In the genomic region with DNA sequence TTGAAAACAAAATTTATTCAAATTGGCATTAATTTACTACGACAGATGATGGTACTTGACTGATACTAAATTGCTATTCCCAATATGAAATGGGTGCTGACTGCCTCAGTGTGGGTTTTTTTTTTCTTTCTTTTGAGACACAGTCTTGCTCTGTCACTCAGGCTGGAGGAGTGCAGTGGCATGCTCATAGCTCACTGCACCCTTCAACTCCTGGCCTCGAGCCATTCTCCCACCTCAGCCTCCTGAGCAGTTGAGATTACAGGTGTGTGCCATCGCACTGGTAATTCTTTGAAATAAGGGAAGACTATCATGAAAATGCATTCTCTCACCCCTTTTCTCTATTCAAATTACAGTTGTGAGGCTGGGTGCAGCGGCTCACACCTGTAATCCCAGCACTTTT, we compare ENCODE assay signal across 26 cellular contexts.
"Had no signal": no experiment of that assay in that cellular context is flagged by ENCODE, and none has a peak within 500 bp of the region (broad histone marks: within the 10 kb centered on the region; RNA-seq: fewer than 3 reads in every experiment).

No MANE protein-coding gene starts in this region.

- H3K4me3 ChIP-seq: stomach, suprapubic skin, testis, thoracic aorta, tibial artery, tibial nerve, transverse colon, upper lobe of left lung, upper lobe of right lung, uterus, vagina had no signal

- H3K36me3 Mint-ChIP-seq: stimulated activated effector memory CD8-positive, alpha-beta T cell treated with anti-CD3 and anti-CD28 coated beads, Interleukin-12 subunit alpha, Interleukin-12 subunit beta, amount 100 ng/mL, for 72 hours had no signal

- H3K27ac Mint-ChIP-seq: stimulated activated effector memory CD8-positive, alpha-beta T cell treated with anti-CD3 and anti-CD28 coated beads, Interleukin-12 subunit alpha, Interleukin-12 subunit beta, amount 100 ng/mL, for 72 hours; stimulated activated memory B cell treated with anti-CD40 and anti-IgM and Interleukin-4, amounts not matched to agents 10 μg/mL and 1 μg/mL and 100 μg/mL, for 72 hours; stimulated activated naive B cell treated with anti-CD40 and anti-IgM and Interleukin-4, amounts not matched to agents 10 μg/mL and 1 μg/mL and 100 μg/mL, for 72 hours; stimulated activated naive CD8-positive, alpha-beta T cell treated with anti-CD3 and anti-CD28 coated beads, Interleukin-15, Interleukin-2, amounts not matched to agents 100 ng/mL and 50 ng/mL, for 24 hours; type B pancreatic cell had no signal

- H3K36me3 ChIP-seq: stomach, suprapubic skin, thoracic aorta, tibial artery, tibial nerve, transverse colon, upper lobe of left lung, upper lobe of right lung, uterus, vagina had no signal

- H3K27me3 ChIP-seq: stomach, suprapubic skin, testis, tibial artery, tibial nerve, transverse colon, upper lobe of left lung, upper lobe of right lung, uterus, vagina had no signal

- H3K9me3 ChIP-seq: stomach, suprapubic skin, testis, thoracic aorta, tibial artery, tibial nerve, transverse colon, upper lobe of left lung, upper lobe of right lung, uterus, vagina had no signal

- H3K9me3 Mint-ChIP-seq: stimulated activated effector memory CD8-positive, alpha-beta T cell treated with anti-CD3 and anti-CD28 coated beads, Interleukin-12 subunit alpha, Interleukin-12 subunit beta, amount 100 ng/mL, for 72 hours; stimulated activated naive B cell treated with anti-CD40 and anti-IgM and Interleukin-4, amounts not matched to agents 10 μg/mL and 1 μg/mL and 100 μg/mL, for 72 hours had no signal

- H3K27me3 Mint-ChIP-seq: stimulated activated memory B cell treated with anti-CD40 and anti-IgM and Interleukin-4, amounts not matched to agents 10 μg/mL and 1 μg/mL and 100 μg/mL, for 72 hours; stimulated activated naive B cell treated with anti-CD40 and anti-IgM and Interleukin-4, amounts not matched to agents 10 μg/mL and 1 μg/mL and 100 μg/mL, for 72 hours; stimulated activated naive CD8-positive, alpha-beta T cell treated with anti-CD3 and anti-CD28 coated beads, Interleukin-15, amount 100 ng/mL, for 72 hours; stimulated activated naive CD8-positive, alpha-beta T cell treated with anti-CD3 and anti-CD28 coated beads, Interleukin-15, Interleukin-2, amounts not matched to agents 100 ng/mL and 50 ng/mL, for 24 hours; type B pancreatic cell had no signal

- H3K27ac ChIP-seq: stomach, suprapubic skin, testis, thoracic aorta, tibial artery, tibial nerve, transverse colon, upper lobe of left lung, upper lobe of right lung, vagina had no signal

- H3K4me3 Mint-ChIP-seq: stimulated activated effector memory CD8-positive, alpha-beta T cell treated with anti-CD3 and anti-CD28 coated beads, Interleukin-12 subunit alpha, Interleukin-12 subunit beta, amount 100 ng/mL, for 72 hours; stimulated activated memory B cell treated with anti-CD40 and anti-IgM and Interleukin-4, amounts not matched to agents 10 μg/mL and 1 μg/mL and 100 μg/mL, for 72 hours; stimulated activated naive B cell treated with anti-CD40 and anti-IgM and Interleukin-4, amounts not matched to agents 10 μg/mL and 1 μg/mL and 100 μg/mL, for 72 hours; stimulated activated naive CD8-positive, alpha-beta T cell treated with anti-CD3 and anti-CD28 coated beads, Interleukin-15, amount 100 ng/mL, for 72 hours; stimulated activated naive CD8-positive, alpha-beta T cell treated with anti-CD3 and anti-CD28 coated beads, Interleukin-15, Interleukin-2, amounts not matched to agents 100 ng/mL and 50 ng/mL, for 24 hours; type B pancreatic cell had no signal

- H3K4me1 ChIP-seq: testis, upper lobe of left lung had no signal

- DNase-seq: stimulated activated CD4-positive, alpha-beta T cell treated with anti-CD3 and anti-CD28 coated beads, Interleukin-2, amount 100 ng/mL, for 24 hours; stimulated activated CD4-positive, alpha-beta T cell treated with anti-CD3 and anti-CD28 coated beads, Interleukin-2, amount 100 ng/mL, for 48 hours; stimulated activated CD4-positive, alpha-beta T cell treated with anti-CD3 and anti-CD28 coated beads, Interleukin-4, amount 100 ng/mL, for 1 hour; stimulated activated CD4-positive, alpha-beta T cell treated with anti-CD3 and anti-CD28 coated beads, Interleukin-4, amount 100 ng/mL, for 4 hours; stimulated activated CD8-positive, alpha-beta memory T cell treated with anti-CD3 and anti-CD28 coated beads, Interleukin-4, amount 100 ng/mL, for 48 hours; stimulated activated naive B cell treated with anti-CD40 and anti-IgM and Interleukin-4, amounts not matched to agents 10 μg/mL and 1 μg/mL and 100 μg/mL, for 72 hours; stimulated activated naive CD4-positive, alpha-beta T cell; stimulated activated naive CD4-positive, alpha-beta T cell treated with Interleukin-2 at 50 U/mL for 16 hours; stimulated activated naive CD8-positive, alpha-beta T cell treated with anti-CD3 and anti-CD28 coated beads, Interleukin-15, amount 100 ng/mL, for 72 hours; stimulated activated naive CD8-positive, alpha-beta T cell treated with anti-CD3 and anti-CD28 coated beads, Interleukin-15, Interleukin-2, amounts not matched to agents 100 U/mL and 50 U/mL, for 24 hours; stomach; substantia nigra; testis; tibial artery; transverse colon; upper lobe of left lung; upper lobe of right lung; uterus had no signal
